In the genomic region with DNA sequence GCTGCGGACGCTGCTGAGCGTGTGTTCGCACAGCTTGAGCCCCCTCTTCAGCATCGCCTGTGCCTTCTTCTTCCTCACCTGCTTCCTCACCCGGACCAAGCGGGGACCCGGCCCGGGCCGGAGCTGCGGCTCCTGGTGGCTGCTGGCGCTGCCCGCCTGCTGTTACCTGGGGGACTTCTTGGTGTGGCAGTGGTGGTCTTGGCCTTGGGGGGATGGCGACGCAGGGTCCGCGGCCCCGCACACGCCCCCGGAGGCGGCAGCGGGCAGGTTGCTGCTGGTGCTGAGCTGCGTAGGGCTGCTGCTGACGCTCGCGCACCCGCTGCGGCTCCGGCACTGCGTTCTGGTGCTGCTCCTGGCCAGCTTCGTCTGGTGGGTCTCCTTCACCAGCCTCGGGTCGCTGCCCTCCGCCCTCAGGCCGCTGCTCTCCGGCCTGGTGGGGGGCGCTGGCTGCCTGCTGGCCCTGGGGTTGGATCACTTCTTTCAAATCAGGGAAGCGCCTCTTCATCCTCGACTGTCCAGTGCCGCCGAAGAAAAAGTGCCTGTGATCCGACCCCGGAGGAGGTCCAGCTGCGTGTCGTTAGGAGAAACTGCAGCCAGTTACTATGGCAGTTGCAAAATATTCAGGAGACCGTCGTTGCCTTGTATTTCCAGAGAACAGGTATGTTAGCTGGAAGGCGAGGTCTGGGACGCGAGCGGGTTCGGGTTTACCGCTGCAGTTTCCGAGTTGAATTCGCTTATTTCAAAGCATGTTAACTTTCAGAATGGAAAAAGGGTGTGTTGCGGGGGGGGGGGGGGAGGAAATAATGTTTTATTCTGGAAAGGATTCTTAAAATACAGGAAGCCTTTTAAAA, we compare ENCODE assay signal across 2 cellular contexts.
TF ChIP-seq lines count a peak whose summit lies in the region.

No MANE protein-coding gene starts in this region.

TF ChIP-seq in Ishikawa, 13 proteins besides CTCF, POLR2A, EP300 and RAD21:
- TF ChIP-seq REST (IDR thresholded peaks at IDR 0.05; ENCODE audit: low read depth), result no peak
- 0 out of 2 replicates have a peak, but pooled peaks have one; percentile 17 for TF ChIP-seq TCF12 (IDR thresholded peaks at IDR 0.05; ENCODE audit: low read depth)
TF ChIP-seq in Ishikawa: peak in this region for 1.

TF ChIP-seq in WTC11, 78 proteins besides CTCF, POLR2A, EP300 and RAD21 (continued from another document):
- TF ChIP-seq PRRX2 (CRISPR knock-in tag; IDR thresholded peaks at IDR 0.05), result no peak
- TF ChIP-seq NFE2L1 (CRISPR knock-in tag; IDR thresholded peaks at IDR 0.05), result no peak
- TF ChIP-seq, protein P1, sequence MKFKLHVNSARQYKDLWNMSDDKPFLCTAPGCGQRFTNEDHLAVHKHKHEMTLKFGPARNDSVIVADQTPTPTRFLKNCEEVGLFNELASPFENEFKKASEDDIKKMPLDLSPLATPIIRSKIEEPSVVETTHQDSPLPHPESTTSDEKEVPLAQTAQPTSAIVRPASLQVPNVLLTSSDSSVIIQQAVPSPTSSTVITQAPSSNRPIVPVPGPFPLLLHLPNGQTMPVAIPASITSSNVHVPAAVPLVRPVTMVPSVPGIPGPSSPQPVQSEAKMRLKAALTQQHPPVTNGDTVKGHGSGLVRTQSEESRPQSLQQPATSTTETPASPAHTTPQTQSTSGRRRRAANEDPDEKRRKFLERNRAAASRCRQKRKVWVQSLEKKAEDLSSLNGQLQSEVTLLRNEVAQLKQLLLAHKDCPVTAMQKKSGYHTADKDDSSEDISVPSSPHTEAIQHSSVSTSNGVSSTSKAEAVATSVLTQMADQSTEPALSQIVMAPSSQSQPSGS (CRISPR knock-in tag; IDR thresholded peaks at IDR 0.05; ENCODE audit: borderline replicate concordance, low read depth), result no peak
- TF ChIP-seq ESRRA (CRISPR knock-in tag; IDR thresholded peaks at IDR 0.05; ENCODE audit: borderline replicate concordance), result peak; percentile 19; the same call in 1 of the 2 replicates
- TF ChIP-seq GRHL2 (CRISPR knock-in tag; IDR thresholded peaks at IDR 0.05; ENCODE audit: insufficient replicate concordance, severe bottlenecking), result no peak
- TF ChIP-seq, protein P2, sequence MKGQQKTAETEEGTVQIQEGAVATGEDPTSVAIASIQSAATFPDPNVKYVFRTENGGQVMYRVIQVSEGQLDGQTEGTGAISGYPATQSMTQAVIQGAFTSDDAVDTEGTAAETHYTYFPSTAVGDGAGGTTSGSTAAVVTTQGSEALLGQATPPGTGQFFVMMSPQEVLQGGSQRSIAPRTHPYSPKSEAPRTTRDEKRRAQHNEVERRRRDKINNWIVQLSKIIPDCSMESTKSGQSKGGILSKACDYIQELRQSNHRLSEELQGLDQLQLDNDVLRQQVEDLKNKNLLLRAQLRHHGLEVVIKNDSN (CRISPR knock-in tag; IDR thresholded peaks at IDR 0.05), result 0 out of 2 replicates have a peak, but pooled peaks have one; percentile 29
- TF ChIP-seq ZNF219 (CRISPR knock-in tag; IDR thresholded peaks at IDR 0.05; ENCODE audit: borderline replicate concordance), result peak; percentile 86; the same call in 1 of the 2 replicates
- no peak for TF ChIP-seq ZNF263 (CRISPR knock-in tag; IDR thresholded peaks at IDR 0.05; ENCODE audit: low read depth)
- no peak for TF ChIP-seq CREM (CRISPR knock-in tag; IDR thresholded peaks at IDR 0.05)
- TF ChIP-seq TEAD1 (CRISPR knock-in tag; IDR thresholded peaks at IDR 0.05), result 0 out of 2 replicates have a peak, but pooled peaks have one; percentile 62
- 0 out of 2 replicates have a peak, but pooled peaks have one; percentile 69 for TF ChIP-seq RELA (CRISPR knock-in tag; IDR thresholded peaks at IDR 0.05; ENCODE audit: borderline replicate concordance)
- TF ChIP-seq, protein P3, sequence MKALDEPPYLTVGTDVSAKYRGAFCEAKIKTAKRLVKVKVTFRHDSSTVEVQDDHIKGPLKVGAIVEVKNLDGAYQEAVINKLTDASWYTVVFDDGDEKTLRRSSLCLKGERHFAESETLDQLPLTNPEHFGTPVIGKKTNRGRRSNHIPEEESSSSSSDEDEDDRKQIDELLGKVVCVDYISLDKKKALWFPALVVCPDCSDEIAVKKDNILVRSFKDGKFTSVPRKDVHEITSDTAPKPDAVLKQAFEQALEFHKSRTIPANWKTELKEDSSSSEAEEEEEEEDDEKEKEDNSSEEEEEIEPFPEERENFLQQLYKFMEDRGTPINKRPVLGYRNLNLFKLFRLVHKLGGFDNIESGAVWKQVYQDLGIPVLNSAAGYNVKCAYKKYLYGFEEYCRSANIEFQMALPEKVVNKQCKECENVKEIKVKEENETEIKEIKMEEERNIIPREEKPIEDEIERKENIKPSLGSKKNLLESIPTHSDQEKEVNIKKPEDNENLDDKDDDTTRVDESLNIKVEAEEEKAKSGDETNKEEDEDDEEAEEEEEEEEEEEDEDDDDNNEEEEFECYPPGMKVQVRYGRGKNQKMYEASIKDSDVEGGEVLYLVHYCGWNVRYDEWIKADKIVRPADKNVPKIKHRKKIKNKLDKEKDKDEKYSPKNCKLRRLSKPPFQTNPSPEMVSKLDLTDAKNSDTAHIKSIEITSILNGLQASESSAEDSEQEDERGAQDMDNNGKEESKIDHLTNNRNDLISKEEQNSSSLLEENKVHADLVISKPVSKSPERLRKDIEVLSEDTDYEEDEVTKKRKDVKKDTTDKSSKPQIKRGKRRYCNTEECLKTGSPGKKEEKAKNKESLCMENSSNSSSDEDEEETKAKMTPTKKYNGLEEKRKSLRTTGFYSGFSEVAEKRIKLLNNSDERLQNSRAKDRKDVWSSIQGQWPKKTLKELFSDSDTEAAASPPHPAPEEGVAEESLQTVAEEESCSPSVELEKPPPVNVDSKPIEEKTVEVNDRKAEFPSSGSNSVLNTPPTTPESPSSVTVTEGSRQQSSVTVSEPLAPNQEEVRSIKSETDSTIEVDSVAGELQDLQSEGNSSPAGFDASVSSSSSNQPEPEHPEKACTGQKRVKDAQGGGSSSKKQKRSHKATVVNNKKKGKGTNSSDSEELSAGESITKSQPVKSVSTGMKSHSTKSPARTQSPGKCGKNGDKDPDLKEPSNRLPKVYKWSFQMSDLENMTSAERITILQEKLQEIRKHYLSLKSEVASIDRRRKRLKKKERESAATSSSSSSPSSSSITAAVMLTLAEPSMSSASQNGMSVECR (CRISPR knock-in tag; IDR thresholded peaks at IDR 0.05; ENCODE audit: borderline replicate concordance), result peak; percentile 48; the same call in 1 of the 2 replicates
- no peak for TF ChIP-seq IRF1 (CRISPR knock-in tag; IDR thresholded peaks at IDR 0.05)
- TF ChIP-seq GABPB1 (CRISPR knock-in tag; IDR thresholded peaks at IDR 0.05), result no peak
- TF ChIP-seq, protein P4, sequence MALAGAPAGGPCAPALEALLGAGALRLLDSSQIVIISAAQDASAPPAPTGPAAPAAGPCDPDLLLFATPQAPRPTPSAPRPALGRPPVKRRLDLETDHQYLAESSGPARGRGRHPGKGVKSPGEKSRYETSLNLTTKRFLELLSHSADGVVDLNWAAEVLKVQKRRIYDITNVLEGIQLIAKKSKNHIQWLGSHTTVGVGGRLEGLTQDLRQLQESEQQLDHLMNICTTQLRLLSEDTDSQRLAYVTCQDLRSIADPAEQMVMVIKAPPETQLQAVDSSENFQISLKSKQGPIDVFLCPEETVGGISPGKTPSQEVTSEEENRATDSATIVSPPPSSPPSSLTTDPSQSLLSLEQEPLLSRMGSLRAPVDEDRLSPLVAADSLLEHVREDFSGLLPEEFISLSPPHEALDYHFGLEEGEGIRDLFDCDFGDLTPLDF (CRISPR knock-in tag; IDR thresholded peaks at IDR 0.05), result no peak
- 0 out of 2 replicates have a peak, but pooled peaks have one; percentile 24 for TF ChIP-seq SMAD3 (CRISPR knock-in tag; IDR thresholded peaks at IDR 0.05; ENCODE audit: borderline replicate concordance)
- TF ChIP-seq JUN (CRISPR knock-in tag; IDR thresholded peaks at IDR 0.05), result peak; percentile 84; the same call in 1 of the 2 replicates
- no peak for TF ChIP-seq AR (CRISPR knock-in tag; IDR thresholded peaks at IDR 0.05)
